Comparison of ENCODE assay signal across 8 cellular contexts in genomic region chr22:50529416-50530279, GRCh38. TPM values are rescaled to one million over a fixed set of nuclear protein-coding genes. Genes with fewer than 3 reads are reported as not detected.
DNase-seq lines count a peak whose midpoint lies in the region; ATAC-seq, FAIRE-seq and TF ChIP-seq lines count a peak whose summit lies in the region.

Gene TYMP, minus strand, starts transcription at chr22:50530012. Its CDS starts 303 bp downstream, at chr22:50529709.

- H3K9ac ChIP-seq in HUES48 (ENCODE audit: low read depth, low read length): no peak within 1 kb of the TSS

- no peaks in the 10 kb centered on the region for H3K36me3 ChIP-seq in HUES48 (ENCODE audit: control insufficient read depth, insufficient read depth, low read length)
- no peaks in the 10 kb centered on the region for H3K36me3 ChIP-seq in tibial artery

- peak; percentile 31 for ATAC-seq in esophagus mucosa
- peak; percentile 11 to 40 (median 23) for ATAC-seq in natural killer cell

- DNase-seq in GM12892 (ENCODE audit: insufficient read length): peak; percentile 85
- peak; percentile 62 for DNase-seq in natural killer cell
- DNase-seq in tibial artery: peak in 1 of 2 donors; percentile 80
- DNase-seq in foreskin melanocyte: no peak
- DNase-seq in HTR-8/SVneo (ENCODE audit: insufficient read length, low spot score): no peak

- H3K27ac ChIP-seq in HUES48 (ENCODE audit: low read depth, low read length) (no peak within 1 kb of the TSS), tibial artery (peak within 1 kb of the TSS; percentile 57 to 69)

- TF ChIP-seq CTCF in natural killer cell (IDR thresholded peaks at IDR 0.05): no peak
- no peak for TF ChIP-seq CTCF in tibial artery (IDR thresholded peaks at IDR 0.05)

- H3K27me3 ChIP-seq in HUES48 (ENCODE audit: control insufficient read depth, insufficient read depth, low read length) (peaks cover 72% of the 10 kb centered on the region), tibial artery (peaks cover 6 to 57% of the 10 kb centered on the region in 2 donors)

- intact Hi-C loops in natural killer cell (cut with micrococcal nuclease) (loop anchor here (2.0 to 5.0 kb wide), 2 partner anchors 15 to 33 kb away; partner anchors contain the start of genes KLHDC7B and SYCE3), tibial artery (cut with DNase I; ENCODE audit: low total_unique reads) (loop anchor here (5.0 kb wide), 1 partner anchor 53 kb away; the partner anchor contains the start of gene CHKB)

- H3K4me3 Mint-ChIP-seq in natural killer cell: peak within 1 kb of the TSS; percentile 94

- H3K36me3 Mint-ChIP-seq in natural killer cell: no peaks in the 10 kb centered on the region

- H3K4me1 ChIP-seq in HUES48 (ENCODE audit: control insufficient read depth, insufficient read depth, low read length): peaks cover 4% of the 10 kb centered on the region
- H3K4me1 ChIP-seq in tibial artery: peaks cover 0 to 55% (median 40%) of the 10 kb centered on the region in 4 donors

- CTCF ChIA-PET in activated CD8-positive, alpha-beta memory T cell treated with anti-CD3 and anti-CD28 coated beads for 36 hours (lab: Charles Lee): interaction anchor here (1.1 to 3.4 kb wide), 6 partner anchors 9 to 91 kb away, joined by 3 to 22 read pairs (median 4); partner anchors contain the start of genes LMF2, NCAPH2 and SYCE3

- peak within 1 kb of the TSS; percentile 94 to 96 for H3K27ac Mint-ChIP-seq in natural killer cell

- peak; percentile 44 for TF ChIP-seq POLR2A in GM12892 (IDR thresholded peaks at IDR 0.05; ENCODE audit: low read depth, low read length)

- H3K9me3 ChIP-seq in HUES48 (ENCODE audit: control insufficient read depth, insufficient read depth, low read length) (no peaks in the 10 kb centered on the region), tibial artery (no peaks in the 10 kb centered on the region)

- H3K27me3 Mint-ChIP-seq in natural killer cell (ENCODE audit: low read depth in 2 of 2): peaks cover 0 to 13% of the 10 kb centered on the region in 2 donors

- POLR2A ChIA-PET in activated CD8-positive, alpha-beta memory T cell treated with anti-CD3 and anti-CD28 coated beads for 36 hours (lab: Charles Lee): interaction anchor here (0.6 to 7.7 kb wide), 9 partner anchors 11 to 285 kb away, joined by 3 to 93 read pairs (median 3); partner anchors contain the start of genes CHKB, LMF2, NCAPH2 and SYCE3

- H3K9me3 Mint-ChIP-seq in natural killer cell: no peaks in the 10 kb centered on the region

- H3K4me3 ChIP-seq in HUES48 (ENCODE audit: low read depth, low read length) (peak within 1 kb of the TSS; percentile 65), tibial artery (peak within 1 kb of the TSS; percentile 44 to 53)

- FAIRE-seq in GM12892 (lab: Jason Lieb, UNC): peak; percentile 5
- no peak for FAIRE-seq in HTR-8/SVneo (lab: Jason Lieb, UNC)

- peaks cover 29 to 45% of the 10 kb centered on the region in 2 donors for H3K4me1 Mint-ChIP-seq in natural killer cell

RNA-seq across cellular contexts. Expression of gene TYMP, which starts in this region (rescaled TPM):
- 9.6 TPM for polyA plus RNA-seq in GM12892 (2012; ENCODE audit: missing spikeins)
- 10 to 100 TPM; 89.6 to 89.7 TPM for total RNA-seq in activated CD8-positive, alpha-beta memory T cell treated with anti-CD3 and anti-CD28 coated beads for 36 hours
- total RNA-seq in esophagus mucosa: 86.0 TPM
- 10 to 100 TPM; 17.7 to 44.6 (median 32.4) TPM for total RNA-seq in natural killer cell

Comparison
In these comparisons a context has a peak if more than half of its experiments do, and no peak if none do; other contexts are left out.
1. DNase-seq: peak in GM12892 (single experiment) and natural killer cell (single experiment); none in foreskin melanocyte (single experiment) and HTR-8/SVneo (single experiment).